ENCODE assay signal across 15 cellular contexts in the genomic region with DNA sequence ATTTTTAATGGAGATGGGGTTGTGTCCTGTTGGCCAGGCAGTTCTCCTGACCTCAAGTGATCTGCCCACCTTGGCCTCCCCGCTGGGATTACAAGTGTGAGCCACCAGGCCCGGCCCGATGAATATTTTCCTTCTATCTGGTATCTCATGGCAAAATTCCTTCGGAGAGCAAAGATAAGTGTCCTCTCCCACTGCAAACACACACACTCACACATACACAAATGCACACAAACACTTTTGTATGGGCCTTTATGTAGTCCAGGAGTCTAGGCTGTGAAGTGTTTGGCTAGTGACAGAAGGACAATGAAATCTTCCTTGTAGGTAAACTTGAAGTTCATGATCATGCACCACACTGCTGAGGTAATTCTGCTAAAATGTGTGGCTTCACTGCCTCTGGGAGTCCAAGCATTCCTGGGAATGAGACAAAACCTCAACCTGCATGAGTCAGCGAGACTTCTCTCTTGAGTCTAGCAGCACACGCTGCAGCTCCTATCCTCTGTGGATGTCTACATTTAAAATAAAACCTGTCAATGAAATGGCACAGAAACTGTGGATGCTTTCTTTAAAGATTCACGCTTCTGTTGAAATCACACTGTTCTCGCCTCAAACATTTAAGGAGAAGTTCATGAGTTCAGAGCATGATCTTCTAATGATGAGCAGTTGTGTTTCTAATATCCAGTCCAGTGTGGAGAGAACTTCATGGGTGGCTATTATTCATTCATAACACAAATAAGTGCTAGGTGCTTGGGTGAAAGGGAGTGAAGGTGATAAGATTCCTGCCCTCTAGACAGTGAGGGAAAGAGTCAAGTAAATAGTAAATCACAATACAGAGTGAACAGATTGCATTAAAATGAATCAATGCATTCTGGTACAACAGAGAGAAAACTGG.
DNase-seq lines count a peak whose midpoint lies in the region; ATAC-seq, FAIRE-seq and TF ChIP-seq lines count a peak whose summit lies in the region.
"Had no signal": no experiment of that assay in that cellular context is flagged by ENCODE, and none has a peak within 500 bp of the region (broad histone marks: within the 10 kb centered on the region; RNA-seq: fewer than 3 reads in every experiment).

No MANE protein-coding gene starts in this region.

- H3K4me3 ChIP-seq in PC-9: no peak overlapping the region
- H3K4me3 ChIP-seq in endothelial cell of umbilical vein (replicated peaks in 1 of 3; ENCODE audit: insufficient read depth in 1 of 3, low read depth in 1 of 3, low read length in 3 of 3): no peak overlapping the region
- H3K4me3 ChIP-seq: adrenal gland had no signal

- ATAC-seq in GM18517 (IDR thresholded peaks at IDR 0.05; ENCODE audit: unreplicated experiment): no peak

- POLR2A ChIA-PET in PC-9 (lab: Charles Lee; ENCODE audit: unreplicated experiment): interaction anchor here (0.5 kb wide), 1 partner anchor 40 kb away, joined by 4 read pairs; no protein-coding TSS in a partner anchor
- POLR2A ChIA-PET in endothelial cell of umbilical vein (lab: Charles Lee): interaction anchor here (0.6 kb wide), 1 partner anchor 679 kb away, joined by 3 read pairs; no protein-coding TSS in a partner anchor

- H2AFZ ChIP-seq in PC-9 (no peak overlapping the region), endothelial cell of umbilical vein (ENCODE audit: low read depth, low read length) (no peak overlapping the region)
- H2AFZ ChIP-seq: parathyroid adenoma had no signal

- FAIRE-seq in endothelial cell of umbilical vein (lab: Jason Lieb, UNC): no peak

- DNase-seq in Daoy (ENCODE audit: low read depth) (peak; percentile 94), PC-9 (peak; percentile 72 to 94), endothelial cell of umbilical vein (ENCODE audit: low read depth, low spot score) (no peak), non-pigmented ciliary epithelial cell (ENCODE audit: low read depth) (peak; percentile 98), mesenteric fat pad (ENCODE audit: low spot score) (no peak), NCI-H146 (lab: John Stamatoyannopoulos, UW) (no peak), putamen (ENCODE audit: low spot score) (no peak)
- DNase-seq: activated CD4-positive, alpha-beta T cell treated with anti-CD3 and anti-CD28 coated beads for 1 hour; adrenal gland; DND-41; hypothalamus; KBM-7; NK-92 treated with Interleukin-12 subunit alpha and Interleukin-12 subunit beta, amount 100 ng/mL, for 24 hours had no signal

- H3K9me1 ChIP-seq in endothelial cell of umbilical vein (replicated peaks; ENCODE audit: control insufficient read depth, extremely low read depth, insufficient read depth, low read length): no peaks in the 10 kb centered on the region

- no peaks in the 10 kb centered on the region for H3K9me2 ChIP-seq in PC-9 (ENCODE audit: insufficient read depth)

- H3K9me3 ChIP-seq in PC-9 (ENCODE audit: insufficient read depth, low read depth): no peaks in the 10 kb centered on the region; the same call in 1 of the 2 replicates
- no peaks in the 10 kb centered on the region for H3K9me3 ChIP-seq in endothelial cell of umbilical vein (replicated peaks; ENCODE audit: control insufficient read depth, insufficient read depth, low read length)
- H3K9me3 ChIP-seq: adrenal gland had no signal

- CTCF ChIA-PET in PC-9 (lab: Charles Lee) (no interaction called here), endothelial cell of umbilical vein (lab: Charles Lee) (interaction anchor here (1.2 kb wide), 1 partner anchor 12 kb away, joined by 5 read pairs; no protein-coding TSS in a partner anchor)

- H3K4me2 ChIP-seq in PC-9 (peak overlapping the region; percentile 56), endothelial cell of umbilical vein (ENCODE audit: insufficient read depth, low read length) (no peak overlapping the region)

- H3K79me2 ChIP-seq in PC-9 (ENCODE audit: low read depth) (peaks cover 5% of the 10 kb centered on the region; the same call in 1 of the 2 replicates), endothelial cell of umbilical vein (ENCODE audit: control insufficient read depth, insufficient read depth, low read length) (peaks cover 15% of the 10 kb centered on the region)
- H3K79me2 ChIP-seq: parathyroid adenoma had no signal

- H3K9ac ChIP-seq in endothelial cell of umbilical vein (replicated peaks; ENCODE audit: extremely low read depth, insufficient read depth, low read length): no peak overlapping the region
- H3K9ac ChIP-seq: parathyroid adenoma had no signal

- H3K36me3 ChIP-seq in PC-9 (ENCODE audit: low read depth): peaks cover 12% of the 10 kb centered on the region; the same call in 1 of the 2 replicates
- H3K36me3 ChIP-seq in endothelial cell of umbilical vein (ENCODE audit: control insufficient read depth in 2 of 2, extremely low read depth in 1 of 2, insufficient read depth in 2 of 2, low read length in 2 of 2): peaks cover 2 to 9% of the 10 kb centered on the region in 2 experiments

- H3K4me1 ChIP-seq in PC-9 (replicated peaks; ENCODE audit: insufficient read depth): peaks cover 56% of the 10 kb centered on the region
- H3K4me1 ChIP-seq in endothelial cell of umbilical vein (ENCODE audit: control insufficient read depth, extremely low read depth, insufficient read depth, low read length): peaks cover 41% of the 10 kb centered on the region
- H3K4me1 ChIP-seq: parathyroid adenoma had no signal

- TF ChIP-seq CTCF in PC-9 (conservative IDR thresholded peaks at IDR 0.05): no peak
- no peak for TF ChIP-seq CTCF in endothelial cell of umbilical vein (IDR thresholded peaks at IDR 0.05; ENCODE audit: extremely low read depth in 1 of 2, insufficient read depth in 1 of 2, low read depth in 1 of 2, low read length in 2 of 2)

- no peaks in the 10 kb centered on the region for H4K20me1 ChIP-seq in PC-9 (ENCODE audit: insufficient read depth)
- no peaks in the 10 kb centered on the region for H4K20me1 ChIP-seq in endothelial cell of umbilical vein (replicated peaks; ENCODE audit: control insufficient read depth, extremely low read depth, insufficient read depth, low read length)

- dilution Hi-C loops in endothelial cell of umbilical vein (cut with MboI; ENCODE audit: extremely low pct_ligation_motif_present, low sequenced_read_pairs): no loop called here

- no peak for TF ChIP-seq POLR2A in endothelial cell of umbilical vein (IDR thresholded peaks at IDR 0.05; ENCODE audit: low read depth, low read length)

- intact Hi-C loops in PC-9 (cut with micrococcal nuclease; ENCODE audit: unreplicated experiment): loop anchor here (1.0 to 2.0 kb wide), 5 partner anchors 22 to 93 kb away; no protein-coding TSS in a partner anchor
- intact Hi-C loops in endothelial cell of umbilical vein (cut with micrococcal nuclease): no loop called here

- BruUV-seq in PC-9 (replicated peaks; lab: Mats Ljungman, UMichigan): TSS peak; percentile 82
- BruUV-seq in endothelial cell of umbilical vein (replicated peaks; lab: Mats Ljungman, UMichigan): no TSS peak

- H3K27me3 ChIP-seq in PC-9 (ENCODE audit: insufficient read depth, low read depth) (no peaks in the 10 kb centered on the region), endothelial cell of umbilical vein (ENCODE audit: control insufficient read depth in 2 of 2, insufficient read depth in 2 of 2, low read length in 2 of 2) (no peaks in the 10 kb centered on the region)
- H3K27me3 ChIP-seq: adrenal gland had no signal

- peak overlapping the region; percentile 89 for H3K27ac ChIP-seq in PC-9
- H3K27ac ChIP-seq in endothelial cell of umbilical vein (ENCODE audit: insufficient read depth, low read depth, low read length): peak overlapping the region; percentile 23
- H3K27ac ChIP-seq: adrenal gland, parathyroid adenoma had no signal

- H3F3A ChIP-seq in PC-9 (ENCODE audit: insufficient read depth, low read depth): peaks cover 39% of the 10 kb centered on the region

TF ChIP-seq in endothelial cell of umbilical vein, 7 proteins besides CTCF, POLR2A, EP300 and RAD21:
- TF ChIP-seq POLR2AphosphoS5 (IDR thresholded peaks at IDR 0.05; ENCODE audit: insufficient read depth, low read depth, low read length) (no peak), EZH2 (IDR thresholded peaks at IDR 0.05; ENCODE audit: borderline replicate concordance, low read depth, low read length, severe bottlenecking) (no peak), JUN (IDR thresholded peaks at IDR 0.05; ENCODE audit: borderline replicate concordance, insufficient read depth, insufficient read length, low read depth) (peak; percentile 22), FOS (IDR thresholded peaks at IDR 0.05; ENCODE audit: borderline replicate concordance, insufficient read depth, low read length) (no peak)

Comparison
In these comparisons a context has a peak if more than half of its experiments do, and no peak if none do; other contexts are left out.
1. DNase-seq: peak in Daoy (single experiment), PC-9 (2 of 2) and non-pigmented ciliary epithelial cell (single experiment); none in endothelial cell of umbilical vein (single experiment), mesenteric fat pad (single experiment), NCI-H146 (single experiment) and putamen (single experiment).